Comparison of ENCODE assay signal across 16 cellular contexts in genomic region chrX:13086076-13086475, GRCh38. TPM values are rescaled to one million over a fixed set of nuclear protein-coding genes. Genes with fewer than 3 reads are reported as not detected.
A peak's percentile ranks its signal among the peaks of the same experiment; 100 is the strongest.
DNase-seq lines count a peak whose midpoint lies in the region; ATAC-seq, FAIRE-seq and TF ChIP-seq lines count a peak whose summit lies in the region.
"Had no signal": no experiment of that assay in that cellular context is flagged by ENCODE, and none has a peak within 500 bp of the region (broad histone marks: within the 10 kb centered on the region; RNA-seq: fewer than 3 reads in every experiment).

No MANE protein-coding gene starts in this region.

- H3K4me3 ChIP-seq in BLaER1 (peak overlapping the region; percentile 48), DND-41 (ENCODE audit: low read depth in 1 of 2, low read length in 2 of 2) (peak overlapping the region; percentile 26 to 54; a peak in 3 of 4 replicates), upper lobe of left lung (no peak overlapping the region)
- H3K4me3 ChIP-seq: GM23248, right atrium auricular region had no signal

- peak overlapping the region; percentile 96 for H3K27ac Mint-ChIP-seq in T-helper 2 cell treated with Interferon-gamma antibody and Interleukin-4, amounts not matched to agents 5 μg/mL and 100 μg/mL, for 36 hours
- H3K27ac Mint-ChIP-seq in glutamatergic neuron (ENCODE audit: unreplicated experiment), result peak overlapping the region; percentile 83

- no peak for DNase-seq in DND-41
- DNase-seq in T-helper 2 cell treated with Interferon-gamma antibody and Interleukin-4, amounts not matched to agents 5 μg/mL and 100 μg/mL, for 36 hours (ENCODE audit: low spot score), result no peak
- no peak for DNase-seq in glutamatergic neuron
- no peak for DNase-seq in upper lobe of left lung
- DNase-seq in RCC 7860 (ENCODE audit: low spot score), result no peak
- DNase-seq in hippocampal formation (lab: John Stamatoyannopoulos, UW), result no peak
- DNase-seq in stimulated activated CD4-positive, alpha-beta T cell treated with anti-CD3 and anti-CD28 coated beads, Interleukin-2, amount 100 ng/mL, for 48 hours, result no peak
- DNase-seq: DMS79, GM23248, NCI-H2171, SHP77, trophoblast cell had no signal

- H3K36me3 ChIP-seq in BLaER1 (no peaks in the 10 kb centered on the region), DND-41 (ENCODE audit: insufficient read depth, low read length) (no peaks in the 10 kb centered on the region), upper lobe of left lung (no peaks in the 10 kb centered on the region)
- H3K36me3 ChIP-seq: right atrium auricular region had no signal

- H3K27ac ChIP-seq in BLaER1, result peak overlapping the region; percentile 94
- H3K27ac ChIP-seq in DND-41 (ENCODE audit: low read length), result peak overlapping the region; percentile 99
- H3K27ac ChIP-seq in upper lobe of left lung, result peak overlapping the region in 2 of 4 donors; percentile 49 to 70
- H3K27ac ChIP-seq: GM23248, right atrium auricular region had no signal

- no peak for FAIRE-seq in RCC 7860 (lab: Jason Lieb, UNC)
- FAIRE-seq: frontal cortex had no signal

- no peak overlapping the region for H2AFZ ChIP-seq in DND-41 (ENCODE audit: low read depth, low read length)
- H2AFZ ChIP-seq: GM23248 had no signal

- H3K9me3 Mint-ChIP-seq in T-helper 2 cell treated with Interferon-gamma antibody and Interleukin-4, amounts not matched to agents 5 μg/mL and 100 μg/mL, for 36 hours, result no peaks in the 10 kb centered on the region
- H3K9me3 Mint-ChIP-seq in glutamatergic neuron (ENCODE audit: unreplicated experiment), result no peaks in the 10 kb centered on the region

- no peaks in the 10 kb centered on the region for H3K27me3 Mint-ChIP-seq in T-helper 2 cell treated with Interferon-gamma antibody and Interleukin-4, amounts not matched to agents 5 μg/mL and 100 μg/mL, for 36 hours (ENCODE audit: low read depth)
- no peaks in the 10 kb centered on the region for H3K27me3 Mint-ChIP-seq in glutamatergic neuron (ENCODE audit: unreplicated experiment)

- TF ChIP-seq CTCF in DND-41 (IDR thresholded peaks at IDR 0.05; ENCODE audit: borderline replicate concordance, extremely low read depth, low read length, poor library complexity, severe bottlenecking), result no peak
- TF ChIP-seq CTCF in glutamatergic neuron (IDR thresholded peaks at IDR 0.05; ENCODE audit: partially characterized antibody, unreplicated experiment), result no peak
- no peak for TF ChIP-seq CTCF in upper lobe of left lung (IDR thresholded peaks at IDR 0.05)

- no peak for TF ChIP-seq POLR2A in upper lobe of left lung (IDR thresholded peaks at IDR 0.05)

- H4K20me1 ChIP-seq in BLaER1 (no peaks in the 10 kb centered on the region), DND-41 (ENCODE audit: insufficient read depth, low read length) (no peaks in the 10 kb centered on the region)

- peaks cover 74% of the 10 kb centered on the region for H3K4me1 Mint-ChIP-seq in T-helper 2 cell treated with Interferon-gamma antibody and Interleukin-4, amounts not matched to agents 5 μg/mL and 100 μg/mL, for 36 hours (ENCODE audit: low read depth)
- H3K4me1 Mint-ChIP-seq in glutamatergic neuron (ENCODE audit: low read depth, unreplicated experiment), result peaks cover 10% of the 10 kb centered on the region

- 53 to 67% methylated on average over 2 of the region's 2 CpGs for WGBS in upper lobe of left lung, 2 donors

- peaks cover 48% of the 10 kb centered on the region for H3K79me2 ChIP-seq in DND-41 (ENCODE audit: insufficient read depth, low read length)

- H3K9me3 ChIP-seq in BLaER1 (no peaks in the 10 kb centered on the region), DND-41 (ENCODE audit: insufficient read depth, low read length, severe bottlenecking) (no peaks in the 10 kb centered on the region), upper lobe of left lung (no peaks in the 10 kb centered on the region)
- H3K9me3 ChIP-seq: right atrium auricular region had no signal

- H3K27me3 ChIP-seq in BLaER1, result no peaks in the 10 kb centered on the region
- H3K27me3 ChIP-seq in DND-41 (ENCODE audit: insufficient read depth, low read length, poor library complexity), result no peaks in the 10 kb centered on the region
- H3K27me3 ChIP-seq in upper lobe of left lung, result no peaks in the 10 kb centered on the region
- H3K27me3 ChIP-seq: right atrium auricular region had no signal

- no peak for TF ChIP-seq EP300 in upper lobe of left lung (IDR thresholded peaks at IDR 0.05)

- H3K36me3 Mint-ChIP-seq in T-helper 2 cell treated with Interferon-gamma antibody and Interleukin-4, amounts not matched to agents 5 μg/mL and 100 μg/mL, for 36 hours (ENCODE audit: low read depth), result peaks cover 2% of the 10 kb centered on the region
- H3K36me3 Mint-ChIP-seq in glutamatergic neuron (ENCODE audit: unreplicated experiment), result no peaks in the 10 kb centered on the region

- no peak for ATAC-seq in DND-41 (ENCODE audit: insufficient read depth, low read depth)
- ATAC-seq in upper lobe of left lung (ENCODE audit: low FRiP score in 2 of 2), result no peak

- H3K9ac ChIP-seq in BLaER1 (peak overlapping the region; percentile 51), DND-41 (ENCODE audit: low read depth, low read length) (peak overlapping the region; percentile 73)
- H3K9ac ChIP-seq: GM23248 had no signal

- H3K4me3 Mint-ChIP-seq in T-helper 2 cell treated with Interferon-gamma antibody and Interleukin-4, amounts not matched to agents 5 μg/mL and 100 μg/mL, for 36 hours, result peak overlapping the region; percentile 85
- H3K4me3 Mint-ChIP-seq in glutamatergic neuron (ENCODE audit: unreplicated experiment), result no peak overlapping the region

- H3K4me1 ChIP-seq in BLaER1, result peaks cover 100% of the 10 kb centered on the region
- H3K4me1 ChIP-seq in DND-41 (ENCODE audit: insufficient read depth, low read length), result peaks cover 98% of the 10 kb centered on the region
- H3K4me1 ChIP-seq in upper lobe of left lung, result peaks cover 10 to 39% (median 17%) of the 10 kb centered on the region in 4 donors
- H3K4me1 ChIP-seq: right atrium auricular region had no signal

- H3K4me2 ChIP-seq in BLaER1 (peak overlapping the region; percentile 88), DND-41 (ENCODE audit: insufficient read depth, low read length) (peak overlapping the region; percentile 63)

RNA-seq across cellular contexts. Expression of gene FAM9C, which starts 41.7 kb away (rescaled TPM):
- total RNA-seq in glutamatergic neuron (ENCODE audit: unreplicated experiment) (not detected), upper lobe of left lung (under 1 TPM in 1 of 6 donors, not detected in 5; 0.20 TPM)
- total RNA-seq: endothelial cell of umbilical vein, GM23248, right atrium auricular region had no signal

Comparison
In these comparisons a context has a peak if more than half of its experiments do, and no peak if none do; other contexts are left out.
1. H3K4me3 ChIP-seq: peak in BLaER1 (single experiment) and DND-41 (2 of 2); none in upper lobe of left lung (0 of 4).